In the genomic region with DNA sequence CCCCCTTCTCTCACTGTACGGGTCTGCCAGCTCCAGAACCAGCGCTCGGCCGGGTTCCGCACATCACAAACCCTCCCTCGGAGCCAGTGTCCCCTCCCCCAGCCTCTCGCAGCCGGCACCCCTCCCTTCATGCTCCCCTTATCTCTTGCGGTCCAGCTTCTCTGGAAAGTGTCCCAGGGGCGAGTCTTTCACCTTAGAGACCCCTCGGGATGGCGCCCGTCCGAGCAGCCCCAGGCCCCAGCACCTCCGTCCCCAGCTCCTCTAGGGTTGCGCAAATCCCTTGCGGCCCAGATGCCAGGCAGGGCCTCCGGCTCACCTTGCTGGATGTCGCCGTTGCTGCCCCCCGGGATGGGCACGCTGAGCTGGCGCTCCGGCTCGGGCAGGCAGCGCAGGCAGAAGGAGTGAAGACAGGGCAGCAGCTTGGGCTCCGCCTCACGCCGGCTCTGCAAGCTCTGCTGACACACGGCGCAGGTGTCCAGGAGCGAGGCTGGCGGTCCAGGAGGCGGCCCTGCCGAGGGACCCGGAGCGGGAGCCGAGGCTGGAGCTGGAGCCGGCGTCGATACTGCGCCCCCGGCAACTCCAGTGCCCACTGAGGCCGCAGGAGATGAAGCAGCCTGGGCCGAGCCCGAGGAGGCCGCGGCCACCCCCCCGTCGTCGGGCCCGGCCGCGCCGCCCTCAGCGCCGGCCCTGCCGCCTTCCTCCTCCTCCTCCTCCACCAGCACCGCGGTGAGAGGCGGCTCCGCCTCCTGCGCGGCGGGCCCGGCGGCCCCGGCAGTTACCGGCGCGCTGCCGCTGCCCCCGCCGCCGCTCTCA, we compare ENCODE assay signal across 8 cellular contexts. TPM values are rescaled to one million over a fixed set of nuclear protein-coding genes. Genes with fewer than 3 reads are reported as not detected.
DNase-seq lines count a peak whose midpoint lies in the region; ATAC-seq and TF ChIP-seq lines count a peak whose summit lies in the region.

No MANE protein-coding gene starts in this region.

- no peaks in the 10 kb centered on the region for H3K9me3 ChIP-seq in subcutaneous abdominal adipose tissue (ENCODE audit: control insufficient read depth in 5 of 5, low read length in 5 of 5)

- H3K4me1 ChIP-seq in subcutaneous abdominal adipose tissue (ENCODE audit: control insufficient read depth in 5 of 5, insufficient read depth in 5 of 5, low read length in 5 of 5): peaks cover 2 to 41% (median 34%) of the 10 kb centered on the region in 5 donors

- H3K9ac ChIP-seq in subcutaneous abdominal adipose tissue (ENCODE audit: low read length in 5 of 5): peak overlapping the region; percentile 44 to 94 (median 84)

- peak; percentile 55 for ATAC-seq in HG02884 (IDR thresholded peaks at IDR 0.05; ENCODE audit: unreplicated experiment)

- peak overlapping the region; percentile 61 for H3K27ac ChIP-seq in subcutaneous abdominal adipose tissue (ENCODE audit: low read depth, low read length)

- TF ChIP-seq POLR2A in erythroblast (IDR thresholded peaks at IDR 0.05; ENCODE audit: low read length): no peak

- H3K4me3 ChIP-seq in subcutaneous abdominal adipose tissue (ENCODE audit: low read depth in 1 of 5, low read length in 5 of 5): peak overlapping the region; percentile 74 to 95 (median 86)

- peak; percentile 89 for DNase-seq in SIG-M5 treated with dmso at 0.1 percent for 504 hours (lab: John Stamatoyannopoulos, UW; ENCODE audit: unreplicated experiment)
- DNase-seq in SIG-M5 (lab: John Stamatoyannopoulos, UW): no peak
- peak; percentile 66 for DNase-seq in NCI-H2227 (lab: John Stamatoyannopoulos, UW; ENCODE audit: unreplicated experiment)
- DNase-seq in activated CD8-positive, alpha-beta memory T cell treated with anti-CD3 and anti-CD28 coated beads for 24 hours: peak; percentile 81
- peak; percentile 90 to 91 for DNase-seq in erythroblast (lab: John Stamatoyannopoulos, UW)
- DNase-seq in myocyte (ENCODE audit: low read depth): peak; percentile 30

- no peaks in the 10 kb centered on the region for H3K36me3 ChIP-seq in subcutaneous abdominal adipose tissue (ENCODE audit: control insufficient read depth in 5 of 5, insufficient read depth in 5 of 5, low read length in 5 of 5)

- H3K27me3 ChIP-seq in subcutaneous abdominal adipose tissue (ENCODE audit: control insufficient read depth in 5 of 5, insufficient read depth in 4 of 5, low read length in 5 of 5): no peaks in the 10 kb centered on the region

RNA-seq across cellular contexts. Expression of a gene that starts 0.6 kb away (rescaled TPM):
- total RNA-seq in myocyte: 19.1 and 29.4 TPM in 2 replicates
- 7.6 TPM for polyA plus RNA-seq in myocyte (2012)
